Comparison of ENCODE assay signal across 8 cellular contexts in the genomic region with DNA sequence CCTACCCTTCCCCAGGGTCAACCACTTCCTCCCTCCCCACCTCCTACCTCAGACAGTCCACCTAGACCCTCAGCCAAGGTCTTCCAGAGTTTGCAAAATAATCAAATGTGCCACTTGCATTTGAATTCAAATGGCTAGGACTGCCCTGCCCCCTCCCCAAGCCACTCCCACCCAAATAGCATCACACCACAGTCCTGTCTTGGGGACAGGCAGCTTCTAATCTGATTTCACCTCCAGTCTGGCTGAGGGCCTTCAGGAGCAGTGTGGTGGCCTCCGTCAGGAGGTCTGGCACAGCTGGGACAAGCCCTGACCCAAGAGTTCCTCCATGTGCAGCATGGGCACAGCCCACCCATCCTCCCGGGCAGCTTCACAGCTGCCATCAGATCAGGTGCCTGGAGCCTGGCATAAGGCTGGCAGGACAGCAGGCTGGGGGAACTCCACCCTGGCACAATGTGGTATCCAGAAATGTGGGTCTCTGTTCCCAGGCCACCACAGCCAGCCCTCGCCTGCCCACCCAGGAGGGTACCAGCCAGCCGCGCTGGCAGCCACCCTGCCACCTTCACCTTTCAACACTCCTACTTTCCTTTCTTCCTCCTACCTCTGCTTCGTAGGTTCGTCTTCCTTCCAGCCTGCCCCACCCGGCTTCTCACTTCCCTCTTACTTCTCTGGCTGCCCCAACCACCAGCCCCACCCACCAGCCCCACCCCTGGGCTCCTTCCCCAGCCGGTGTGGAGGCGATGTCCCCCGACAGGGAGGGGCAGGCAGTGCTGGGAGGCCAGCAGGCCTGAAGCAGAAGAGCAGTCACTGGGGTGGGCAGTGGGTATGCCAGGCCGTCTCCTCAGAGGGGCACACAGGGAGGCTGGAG. TPM values are rescaled to one million over a fixed set of nuclear protein-coding genes. Genes with fewer than 3 reads are reported as not detected.
A peak's percentile ranks its signal among the peaks of the same experiment; 100 is the strongest.
DNase-seq lines count a peak whose midpoint lies in the region; TF ChIP-seq lines count a peak whose summit lies in the region.

TSS of gene CAPG (minus strand) at position 648 of the 865 bp plus-strand sequence. CDS start 8,221 bp downstream, outside the sequence.

- peaks cover 2% of the 10 kb centered on the region; the same call in 1 of the 2 replicates for H3K27me3 Mint-ChIP-seq in HFFc6 (ENCODE audit: insufficient read depth)
- peaks cover 10% of the 10 kb centered on the region for H3K27me3 Mint-ChIP-seq in activated naive CD4-positive, alpha-beta T cell treated with anti-CD3 and anti-CD28 coated beads for 36 hours (ENCODE audit: low read depth)

- no peaks in the 10 kb centered on the region for H3K9me3 Mint-ChIP-seq in HFFc6
- peaks cover under 1% of the 10 kb centered on the region for H3K9me3 Mint-ChIP-seq in activated naive CD4-positive, alpha-beta T cell treated with anti-CD3 and anti-CD28 coated beads for 36 hours

- no peak within 1 kb of the TSS for H3K27ac ChIP-seq in iPS-20b (ENCODE audit: low read length)

- H3K9ac ChIP-seq in iPS-20b (ENCODE audit: low read depth, low read length): no peak within 1 kb of the TSS

- no peak within 1 kb of the TSS for H3K27ac Mint-ChIP-seq in HFFc6
- no peak within 1 kb of the TSS for H3K27ac Mint-ChIP-seq in activated naive CD4-positive, alpha-beta T cell treated with anti-CD3 and anti-CD28 coated beads for 36 hours

- no peaks in the 10 kb centered on the region for H3K36me3 Mint-ChIP-seq in HFFc6 (ENCODE audit: low read depth)
- no peaks in the 10 kb centered on the region for H3K36me3 Mint-ChIP-seq in activated naive CD4-positive, alpha-beta T cell treated with anti-CD3 and anti-CD28 coated beads for 36 hours (ENCODE audit: low read depth)

- peaks cover 22% of the 10 kb centered on the region; the same call in 1 of the 2 replicates for H3K27me3 ChIP-seq in iPS-20b (ENCODE audit: insufficient read depth, low read length)

- DNase-seq in HFFc6 (no peak), NCI-H460 (ENCODE audit: extremely low read depth, low read depth) (no peak), NCI-H748 treated with DMSO at 0.1 percent for 48 hours (lab: John Stamatoyannopoulos, UW) (no peak), globus pallidus (ENCODE audit: low spot score) (no peak)
- DNase-seq in activated naive CD4-positive, alpha-beta T cell treated with anti-CD3 and anti-CD28 coated beads for 36 hours: peak; percentile 45
- peak; percentile 28 for DNase-seq in stimulated activated CD8-positive, alpha-beta memory T cell treated with anti-CD3 and anti-CD28 coated beads, Interleukin-4, amount 100 ng/mL, for 24 hours (ENCODE audit: low read depth)

- no peak for TF ChIP-seq CTCF in GM12875 (IDR thresholded peaks at IDR 0.05; ENCODE audit: borderline replicate concordance, insufficient read depth, low read depth, low read length)
- TF ChIP-seq CTCF in HFFc6 (IDR thresholded peaks at IDR 0.05): no peak

- peaks cover 18% of the 10 kb centered on the region for H3K4me1 ChIP-seq in iPS-20b (ENCODE audit: insufficient read depth, low read length)

- H3K36me3 ChIP-seq in iPS-20b (ENCODE audit: insufficient read depth, low read depth, low read length): no peaks in the 10 kb centered on the region

- CTCF ChIA-PET in activated naive CD4-positive, alpha-beta T cell treated with anti-CD3 and anti-CD28 coated beads for 36 hours (lab: Charles Lee): interaction anchor here (0.9 kb wide), 1 partner anchor 141 kb away, joined by 3 read pairs; no protein-coding TSS in a partner anchor

- H3K4me3 Mint-ChIP-seq in HFFc6: no peak within 1 kb of the TSS
- peak within 1 kb of the TSS; percentile 39 for H3K4me3 Mint-ChIP-seq in activated naive CD4-positive, alpha-beta T cell treated with anti-CD3 and anti-CD28 coated beads for 36 hours

- peaks cover 19% of the 10 kb centered on the region for H3K4me1 Mint-ChIP-seq in HFFc6 (ENCODE audit: low read depth)
- H3K4me1 Mint-ChIP-seq in activated naive CD4-positive, alpha-beta T cell treated with anti-CD3 and anti-CD28 coated beads for 36 hours (ENCODE audit: low read depth): peaks cover 46% of the 10 kb centered on the region

- no peaks in the 10 kb centered on the region for H3K9me3 ChIP-seq in iPS-20b (ENCODE audit: insufficient read depth, low read depth, low read length)

- intact Hi-C loops in activated naive CD4-positive, alpha-beta T cell treated with anti-CD3 and anti-CD28 coated beads for 36 hours (cut with micrococcal nuclease): loop anchor here (5.0 to 10.0 kb wide), 3 partner anchors 83 to 695 kb away; partner anchors contain the start of genes POLR1A, PTCD3 and TGOLN2

- H3K4me3 ChIP-seq in GM12875 (ENCODE audit: low read depth, low read length) (peak within 1 kb of the TSS; percentile 57), iPS-20b (ENCODE audit: low read length) (peak within 1 kb of the TSS; percentile 36)

RNA-seq across cellular contexts. Expression of gene CAPG, which starts in this region (rescaled TPM):
- 10 to 100 TPM; 10.7 to 49.6 (median 13.6) TPM for total RNA-seq in HFFc6 (2021; fragmentation: NEBNext Ultra II Directional; extraction: Animal tissue kit (Norgen Biotek cat#: 25700))
- total RNA-seq in NCI-H460 (2014; rRNA removed; shearing (Covaris generic)): 95.1 and 95.2 TPM in 2 replicates
- 70.8 and 80.5 TPM in 2 replicates for polyA plus RNA-seq in NCI-H460 (2014; cell fraction: nucleus; rRNA removed)
- 10 to 100 TPM; 10.2 to 10.7 TPM for total RNA-seq in activated naive CD4-positive, alpha-beta T cell treated with anti-CD3 and anti-CD28 coated beads for 36 hours

Comparison
In these comparisons a context has a peak if more than half of its experiments do, and no peak if none do; other contexts are left out.
1. DNase-seq: peak in activated naive CD4-positive, alpha-beta T cell treated with anti-CD3 and anti-CD28 coated beads for 36 hours (single experiment) and stimulated activated CD8-positive, alpha-beta memory T cell treated with anti-CD3 and anti-CD28 coated beads, Interleukin-4, amount 100 ng/mL, for 24 hours (single experiment); none in HFFc6 (single experiment), NCI-H460 (single experiment), NCI-H748 treated with DMSO at 0.1 percent for 48 hours (single experiment) and globus pallidus (single experiment).